In genomic region chr11:9574806-9575530, GRCh38 we compare ENCODE assay signal across 8 cellular contexts. TPM values are rescaled to one million over a fixed set of nuclear protein-coding genes. Genes with fewer than 3 reads are reported as not detected.
DNase-seq lines count a peak whose midpoint lies in the region; ATAC-seq and TF ChIP-seq lines count a peak whose summit lies in the region.

No MANE protein-coding gene starts in this region.

- TF ChIP-seq POLR2A in ovary (IDR thresholded peaks at IDR 0.05), result peak; percentile 77

- H3K27ac Mint-ChIP-seq in activated naive CD4-positive, alpha-beta T cell treated with anti-CD3 and anti-CD28 coated beads, Interleukin-2, amount 10 ng/mL, durations not matched to agents 7 days and 5 days, result peak overlapping the region; percentile 82

- peak overlapping the region; percentile 93 for H3K9ac ChIP-seq in GM23248

- H3K36me3 Mint-ChIP-seq in activated naive CD4-positive, alpha-beta T cell treated with anti-CD3 and anti-CD28 coated beads, Interleukin-2, amount 10 ng/mL, durations not matched to agents 7 days and 5 days, result peaks cover 40% of the 10 kb centered on the region

- intact Hi-C loops in Right ventricle myocardium inferior (cut with DNase I), result loop anchor here (2.0 to 5.0 kb wide), 5 partner anchors 38 to 732 kb away; partner anchors contain the start of genes ADM and ZNF143
- intact Hi-C loops in ovary (cut with DNase I), result loop anchor here in 2 of 4 donors (5.0 kb wide), 1 partner anchor 37 kb away; no protein-coding TSS in a partner anchor

- H2AFZ ChIP-seq in GM23248, result peak overlapping the region; percentile 75

- peaks cover 13% of the 10 kb centered on the region for H3K27me3 Mint-ChIP-seq in activated naive CD4-positive, alpha-beta T cell treated with anti-CD3 and anti-CD28 coated beads, Interleukin-2, amount 10 ng/mL, durations not matched to agents 7 days and 5 days

- WGBS in GM23248 (ENCODE audit: low coverage in 1 of 2, low lambda C conversion rate in 2 of 2, missing lambda C conversion rate in 2 of 2), 2 experiments, result 1% methylated on average over 34 of the region's 34 CpGs
- 0 to 1% (median 1%) methylated on average over 34 of the region's 34 CpGs for WGBS in ovary, 3 donors

- H3K9me2 ChIP-seq in GM23248 (ENCODE audit: insufficient read depth), result no peaks in the 10 kb centered on the region

- H3K9me3 Mint-ChIP-seq in activated naive CD4-positive, alpha-beta T cell treated with anti-CD3 and anti-CD28 coated beads, Interleukin-2, amount 10 ng/mL, durations not matched to agents 7 days and 5 days, result no peaks in the 10 kb centered on the region

- DNase-seq in BJ (ENCODE audit: low read depth) (peak; percentile 61), GM23248 (peak; percentile 89), NCI-H526 (lab: John Stamatoyannopoulos, UW) (peak; percentile 87 to 92), Right ventricle myocardium inferior (ENCODE audit: missing footprints) (peak; percentile 67), ovary (peak; percentile 50 to 79 (median 62))
- DNase-seq in activated naive CD4-positive, alpha-beta T cell treated with anti-CD3 and anti-CD28 coated beads, Interleukin-2, amount 10 ng/mL, durations not matched to agents 7 days and 5 days, result peak; percentile 48

- peak overlapping the region; percentile 93 for H3K27ac ChIP-seq in GM23248
- peak overlapping the region; percentile 94 to 98 for H3K27ac ChIP-seq in ovary

- H3K4me2 ChIP-seq in GM23248 (ENCODE audit: unreplicated experiment), result peak overlapping the region; percentile 95

- peaks cover 28% of the 10 kb centered on the region for H3F3A ChIP-seq in GM23248 (ENCODE audit: insufficient read depth)

- no peaks in the 10 kb centered on the region for H4K20me1 ChIP-seq in GM23248 (ENCODE audit: insufficient read depth)

- H3K27me3 ChIP-seq in BJ (ENCODE audit: control insufficient read depth, insufficient read depth, low read length) (no peaks in the 10 kb centered on the region), GM23248 (replicated peaks; ENCODE audit: insufficient read depth) (no peaks in the 10 kb centered on the region), ovary (no peaks in the 10 kb centered on the region)

- H3K9me3 ChIP-seq in GM23248 (ENCODE audit: low read depth) (no peaks in the 10 kb centered on the region), ovary (no peaks in the 10 kb centered on the region)

- H3K79me2 ChIP-seq in GM23248 (ENCODE audit: insufficient read depth), result peaks cover 58% of the 10 kb centered on the region

- CTCF ChIA-PET in BJ (lab: Yijun Ruan, JAX), result interaction anchor here (1.0 to 2.4 kb wide), 5 partner anchors 29 to 792 kb away, joined by 3 to 13 read pairs (median 4); no protein-coding TSS in a partner anchor
- CTCF ChIA-PET in activated naive CD4-positive, alpha-beta T cell treated with anti-CD3 and anti-CD28 coated beads, Interleukin-2, amount 10 ng/mL, durations not matched to agents 7 days and 5 days (lab: Charles Lee), result interaction anchor here (0.8 to 3.1 kb wide), 7 partner anchors 8 to 173 kb away, joined by 3 to 17 read pairs (median 4); no protein-coding TSS in a partner anchor

- in situ Hi-C loops in GM23248 (cut with MboI), result no loop called here

- TF ChIP-seq EP300 in ovary (IDR thresholded peaks at IDR 0.05), result peak; percentile 24

- peaks cover 51% of the 10 kb centered on the region for H3K4me1 Mint-ChIP-seq in activated naive CD4-positive, alpha-beta T cell treated with anti-CD3 and anti-CD28 coated beads, Interleukin-2, amount 10 ng/mL, durations not matched to agents 7 days and 5 days

- H3K36me3 ChIP-seq in BJ (ENCODE audit: control insufficient read depth, insufficient read depth, low read length) (no peaks in the 10 kb centered on the region), GM23248 (ENCODE audit: low read depth) (peaks cover 39% of the 10 kb centered on the region), ovary (no peaks in the 10 kb centered on the region)

- H3K4me3 ChIP-seq in BJ (ENCODE audit: low read depth, low read length), result peak overlapping the region; percentile 96
- H3K4me3 ChIP-seq in GM23248, result peak overlapping the region; percentile 86
- peak overlapping the region; percentile 80 for H3K4me3 ChIP-seq in ovary

- no peak for ATAC-seq in Right ventricle myocardium inferior
- ATAC-seq in GM21390 (IDR thresholded peaks at IDR 0.05; ENCODE audit: unreplicated experiment), result no peak
- no peak for ATAC-seq in GM18861 (IDR thresholded peaks at IDR 0.05; ENCODE audit: unreplicated experiment)

- TF ChIP-seq CTCF in BJ (IDR thresholded peaks at IDR 0.05; ENCODE audit: insufficient read depth, low read depth, low read length) (no peak), ovary (IDR thresholded peaks at IDR 0.05) (no peak)

- peaks cover 32% of the 10 kb centered on the region for H3K4me1 ChIP-seq in GM23248 (ENCODE audit: insufficient read depth)
- H3K4me1 ChIP-seq in ovary (ENCODE audit: insufficient read depth), result no peaks in the 10 kb centered on the region

- POLR2A ChIA-PET in BJ (lab: Charles Lee), result interaction anchor here (0.6 kb wide), 2 partner anchors 9 to 39 kb away, joined by 3 to 4 read pairs; no protein-coding TSS in a partner anchor

- peak overlapping the region; percentile 93 for H3K4me3 Mint-ChIP-seq in activated naive CD4-positive, alpha-beta T cell treated with anti-CD3 and anti-CD28 coated beads, Interleukin-2, amount 10 ng/mL, durations not matched to agents 7 days and 5 days

RNA-seq across cellular contexts. Expression of gene WEE1, which starts 1.5 kb away (rescaled TPM):
- 31.7 and 60.1 TPM in 2 replicates for polyA plus RNA-seq in BJ (2011; rRNA removed)
- polyA minus RNA-seq in BJ (2011; rRNA and poly(A)+ RNA removed), result 14.5 and 19.6 TPM in 2 replicates
- 28.1 and 35.2 TPM in 2 replicates for total RNA-seq in GM23248 (2014; rRNA removed; shearing (Covaris generic))
- 11.8 and 13.1 TPM in 2 replicates for polyA plus RNA-seq in GM23248 (2016; fragmentation: Nextera tagmentation; extraction: Ambion mirVana)
- 40.1 TPM for total RNA-seq in Right ventricle myocardium inferior
- total RNA-seq in ovary, result 10 to 100 TPM; 10.5 to 55.4 (median 21.6) TPM
- 10 to 100 TPM; 10.6 to 27.4 TPM for polyA plus RNA-seq in ovary
